21 cellular contexts compared by ENCODE assay signal in the genomic region with DNA sequence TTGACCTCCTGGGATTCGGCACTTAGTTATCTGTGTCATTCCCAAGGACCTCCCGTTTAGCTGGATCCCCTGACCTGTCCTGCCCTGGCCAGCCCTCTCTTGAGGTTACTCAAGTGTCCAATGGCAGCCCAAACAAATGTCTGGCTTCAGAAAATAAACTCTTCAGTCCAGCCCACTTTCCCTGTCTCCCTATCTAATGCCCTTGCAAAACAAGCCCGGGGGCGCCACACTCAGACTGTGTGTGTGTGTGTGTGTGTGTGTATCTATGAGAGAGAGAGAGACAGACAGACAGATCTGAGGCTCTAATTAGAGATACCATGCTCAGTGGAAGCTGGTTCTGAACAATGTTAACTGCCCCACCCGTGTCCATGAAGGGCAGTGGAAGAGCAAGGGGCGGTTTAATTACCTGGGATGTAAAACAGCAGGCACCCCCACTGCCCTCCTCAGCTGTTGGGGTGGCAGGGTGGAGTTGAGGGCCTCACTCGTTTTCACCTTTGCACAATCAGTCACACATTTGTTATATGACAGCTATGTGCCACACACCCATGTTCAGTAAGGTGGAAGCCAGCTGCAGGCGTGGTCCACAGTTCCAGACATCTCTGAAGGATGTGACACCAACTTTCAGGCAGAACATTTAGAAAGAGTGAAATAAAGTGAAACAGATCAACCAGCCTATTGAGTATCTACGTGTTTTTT. TPM values are rescaled to one million over a fixed set of nuclear protein-coding genes. Genes with fewer than 3 reads are reported as not detected.
DNase-seq lines count a peak whose midpoint lies in the region; ATAC-seq and TF ChIP-seq lines count a peak whose summit lies in the region.
"Had no signal": no experiment of that assay in that cellular context is flagged by ENCODE, and none has a peak within 500 bp of the region (broad histone marks: within the 10 kb centered on the region; RNA-seq: fewer than 3 reads in every experiment).

No MANE protein-coding gene starts in this region.

- H3K27ac Mint-ChIP-seq in nephron progenitor cell (peak overlapping the region; percentile 68), glutamatergic neuron (ENCODE audit: unreplicated experiment) (no peak overlapping the region)
- H3K27ac Mint-ChIP-seq: CD4-positive, alpha-beta T cell; dendritic cell treated with granulocyte-macrophage colony-stimulating factor and Interleukin-4, amounts not matched to agents 40 ng/mL and 50 ng/mL, for 4 days; stimulated activated effector memory CD8-positive, alpha-beta T cell treated with anti-CD3 and anti-CD28 coated beads, Interleukin-12 subunit alpha, Interleukin-12 subunit beta, amount 100 ng/mL, for 72 hours had no signal

- no peak overlapping the region for H3K4me3 ChIP-seq in body of pancreas
- H3K4me3 ChIP-seq: prostate gland, SK-N-MC, suprapubic skin had no signal

- no peaks in the 10 kb centered on the region for H3K27me3 ChIP-seq in body of pancreas
- H3K27me3 ChIP-seq: suprapubic skin had no signal

- ATAC-seq in body of pancreas: no peak
- no peak for ATAC-seq in left lobe of liver
- ATAC-seq: stimulated activated effector memory CD8-positive, alpha-beta T cell treated with anti-CD3 and anti-CD28 coated beads, Interleukin-12 subunit alpha, Interleukin-12 subunit beta, amount 100 ng/mL, for 72 hours had no signal

- intact Hi-C loops in body of pancreas (cut with DNase I): no loop called here

- in situ Hi-C loops in Caki2 (cut with HindIII; ENCODE audit: low pct_unique_long_range_greater_than_20kb, low sequenced_read_pairs): no loop called here

- TF ChIP-seq CTCF in body of pancreas (IDR thresholded peaks at IDR 0.05): no peak
- TF ChIP-seq CTCF in nephron progenitor cell (IDR thresholded peaks at IDR 0.05): no peak
- no peak for TF ChIP-seq CTCF in glutamatergic neuron (IDR thresholded peaks at IDR 0.05; ENCODE audit: partially characterized antibody, unreplicated experiment)

- H3K4me3 Mint-ChIP-seq in nephron progenitor cell (peak overlapping the region; percentile 43), glutamatergic neuron (ENCODE audit: unreplicated experiment) (no peak overlapping the region)
- H3K4me3 Mint-ChIP-seq: CD4-positive, alpha-beta T cell; dendritic cell treated with granulocyte-macrophage colony-stimulating factor and Interleukin-4, amounts not matched to agents 40 ng/mL and 50 ng/mL, for 4 days; neural crest cell; stimulated activated effector memory CD8-positive, alpha-beta T cell treated with anti-CD3 and anti-CD28 coated beads, Interleukin-12 subunit alpha, Interleukin-12 subunit beta, amount 100 ng/mL, for 72 hours had no signal

- no peak for TF ChIP-seq POLR2A in body of pancreas (IDR thresholded peaks at IDR 0.05)

- H3K9me3 ChIP-seq in body of pancreas: no peaks in the 10 kb centered on the region
- H3K9me3 ChIP-seq: prostate gland, suprapubic skin had no signal

- peaks cover 34% of the 10 kb centered on the region for H3K4me1 Mint-ChIP-seq in nephron progenitor cell
- H3K4me1 Mint-ChIP-seq in glutamatergic neuron (ENCODE audit: low read depth, unreplicated experiment): no peaks in the 10 kb centered on the region

- H3K27ac ChIP-seq in body of pancreas: peak overlapping the region; percentile 34 to 83 (median 76)
- H3K27ac ChIP-seq: prostate gland, SK-N-MC, suprapubic skin, WERI-Rb-1 had no signal

- H3K27me3 Mint-ChIP-seq in nephron progenitor cell (ENCODE audit: low read depth, poor library complexity) (peaks cover 10% of the 10 kb centered on the region), glutamatergic neuron (ENCODE audit: unreplicated experiment) (no peaks in the 10 kb centered on the region)
- H3K27me3 Mint-ChIP-seq: CD4-positive, alpha-beta T cell; dendritic cell treated with granulocyte-macrophage colony-stimulating factor and Interleukin-4, amounts not matched to agents 40 ng/mL and 50 ng/mL, for 4 days had no signal

- WGBS in body of pancreas, 2 donors: 41 to 52% methylated on average over 9 of the region's 9 CpGs

- peaks cover 90% of the 10 kb centered on the region for H3K4me1 ChIP-seq in body of pancreas
- H3K4me1 ChIP-seq: prostate gland, suprapubic skin had no signal

- no peaks in the 10 kb centered on the region for H3K36me3 Mint-ChIP-seq in nephron progenitor cell (ENCODE audit: low read depth)
- no peaks in the 10 kb centered on the region for H3K36me3 Mint-ChIP-seq in glutamatergic neuron (ENCODE audit: unreplicated experiment)
- H3K36me3 Mint-ChIP-seq: stimulated activated effector memory CD8-positive, alpha-beta T cell treated with anti-CD3 and anti-CD28 coated beads, Interleukin-12 subunit alpha, Interleukin-12 subunit beta, amount 100 ng/mL, for 72 hours had no signal

- H3K36me3 ChIP-seq in body of pancreas (replicated peaks in 1 of 2; ENCODE audit: insufficient read depth in 1 of 2, low read depth in 2 of 2): no peaks in the 10 kb centered on the region
- H3K36me3 ChIP-seq: prostate gland, suprapubic skin, WERI-Rb-1 had no signal

- DNase-seq in COLO668 (lab: John Stamatoyannopoulos, UW; ENCODE audit: unreplicated experiment) (peak; percentile 68), Caki2 (ENCODE audit: low read depth) (peak; percentile 90), body of pancreas (peak in 1 of 4 donors; percentile 38), nephron progenitor cell (no peak), glutamatergic neuron (no peak), hypothalamus (lab: John Stamatoyannopoulos, UW) (no peak), left lobe of liver (ENCODE audit: low spot score) (no peak)
- DNase-seq: activated CD8-positive, alpha-beta memory T cell treated with anti-CD3 and anti-CD28 coated beads, Interleukin-2, amount 50 U/mL, for 48 hours; activated gamma-delta T cell; CD4-positive, alpha-beta T cell; DMS79 treated with DMSO at 0.1 percent for 48 hours; NCI-H1436; stimulated activated CD4-positive, alpha-beta T cell treated with anti-CD3 and anti-CD28 coated beads, Interleukin-2, amount 100 ng/mL, for 24 hours; T-helper 2 cell; WERI-Rb-1 had no signal

- peaks cover 14% of the 10 kb centered on the region for H3K9me3 Mint-ChIP-seq in nephron progenitor cell
- H3K9me3 Mint-ChIP-seq in glutamatergic neuron (ENCODE audit: unreplicated experiment): peaks cover 1% of the 10 kb centered on the region
- H3K9me3 Mint-ChIP-seq: dendritic cell treated with granulocyte-macrophage colony-stimulating factor and Interleukin-4, amounts not matched to agents 40 ng/mL and 50 ng/mL, for 4 days; neural crest cell; stimulated activated effector memory CD8-positive, alpha-beta T cell treated with anti-CD3 and anti-CD28 coated beads, Interleukin-12 subunit alpha, Interleukin-12 subunit beta, amount 100 ng/mL, for 72 hours had no signal

RNA-seq across cellular contexts. Expression of a gene that starts 57.4 kb away (rescaled TPM):
- 12.1 and 25.4 TPM in 2 replicates for total RNA-seq in Caki2 (2014; rRNA removed; shearing (Covaris generic); ENCODE audit: low replicate concordance)
- total RNA-seq in body of pancreas (1 to 10 TPM; 4.9 to 5.6 TPM), glutamatergic neuron (ENCODE audit: unreplicated experiment) (0.25 TPM), left lobe of liver (0.23 TPM)
- total RNA-seq: CD4-positive, alpha-beta T cell had no signal

Comparison
In these comparisons a context has a peak if more than half of its experiments do, and no peak if none do; other contexts are left out.
1. DNase-seq: peak in COLO668 (single experiment) and Caki2 (single experiment); none in nephron progenitor cell (single experiment), glutamatergic neuron (single experiment), hypothalamus (0 of 51) and left lobe of liver (single experiment).